Comparison of ENCODE assay signal across 1 cellular context in genomic region chr20:37693203-37693602, GRCh38.
TF ChIP-seq lines count a peak whose summit lies in the region.

No MANE protein-coding gene starts in this region.

TF ChIP-seq in GM12878, 131 proteins besides CTCF, POLR2A, EP300 and RAD21 (continued from another document):
- TF ChIP-seq CUX1 (IDR thresholded peaks at IDR 0.05; ENCODE audit: insufficient replicate concordance, low read depth, low read length) (no peak), USF1 (IDR thresholded peaks at IDR 0.05; ENCODE audit: borderline replicate concordance, extremely low read length, insufficient read depth, low read depth, low read length) (no peak), ZNF592 (IDR thresholded peaks at IDR 0.05) (no peak), IRF3 (IDR thresholded peaks at IDR 0.05) (no peak), BCLAF1 (IDR thresholded peaks at IDR 0.05) (no peak), SMAD5 (IDR thresholded peaks at IDR 0.05; ENCODE audit: low read depth) (no peak), POLR2AphosphoS5 (IDR thresholded peaks at IDR 0.05; ENCODE audit: low read length) (no peak), NFYA (IDR thresholded peaks at IDR 0.05; ENCODE audit: borderline replicate concordance, low read depth, low read length) (no peak), ESRRA (IDR thresholded peaks at IDR 0.05; ENCODE audit: low read length) (no peak), ZSCAN29 (IDR thresholded peaks at IDR 0.05) (no peak)
TF ChIP-seq in GM12878: peak in this region for 0.
